ENCODE assay signal across 14 cellular contexts in the genomic region with DNA sequence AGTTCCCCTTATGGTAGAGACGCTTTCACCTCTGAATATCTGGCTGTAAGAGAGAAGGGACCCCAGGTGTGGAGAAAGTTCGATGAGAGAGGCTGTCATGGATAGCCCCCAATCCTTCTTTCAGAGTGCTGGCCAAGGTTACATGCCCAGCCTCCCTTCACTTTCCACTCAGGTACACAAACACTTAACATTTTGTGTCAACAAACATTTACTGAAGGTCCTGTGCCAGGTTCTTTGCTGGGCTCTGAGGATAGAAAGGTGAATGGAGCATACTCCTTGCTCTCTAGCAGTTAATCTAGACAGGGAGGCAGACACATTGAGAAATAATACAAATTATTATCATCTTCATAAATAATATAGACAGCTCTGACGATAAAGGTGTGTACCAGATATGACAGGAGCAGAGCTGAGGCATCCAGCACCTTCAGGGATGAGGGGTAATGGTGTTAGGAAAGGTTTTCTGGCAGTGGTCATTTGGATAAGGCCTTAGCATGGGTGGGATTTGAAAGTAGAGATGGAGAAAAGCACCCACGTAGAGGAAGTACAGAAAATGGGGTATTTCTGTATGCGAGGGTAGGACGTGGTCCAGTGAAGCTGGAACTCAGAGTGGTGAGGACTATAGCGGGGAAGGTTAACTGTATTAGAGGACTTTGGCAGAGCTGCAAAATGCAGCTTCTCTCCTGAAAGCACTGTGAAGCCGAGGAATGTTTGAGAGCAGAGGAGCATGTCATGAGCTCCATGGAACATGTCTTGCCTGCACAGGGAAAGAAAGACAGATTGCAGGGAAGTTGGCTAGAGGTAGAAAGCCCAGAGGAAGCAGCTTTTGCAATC. TPM values are rescaled to one million over a fixed set of nuclear protein-coding genes. Genes with fewer than 3 reads are reported as not detected.
DNase-seq lines count a peak whose midpoint lies in the region; ATAC-seq lines count a peak whose summit lies in the region.
"Had no signal": no experiment of that assay in that cellular context is flagged by ENCODE, and none has a peak within 500 bp of the region (broad histone marks: within the 10 kb centered on the region; RNA-seq: fewer than 3 reads in every experiment).

No MANE protein-coding gene starts in this region.

- no peaks in the 10 kb centered on the region for H3K4me1 ChIP-seq in SJCRH30

- no peak overlapping the region for H3K4me3 Mint-ChIP-seq in activated T-helper 17 cell treated with anti-CD3 and anti-CD28 coated beads, Interleukin-2, amount 50 U/mL, for 72 hours
- H3K4me3 Mint-ChIP-seq: activated T-cell treated with anti-CD3 and anti-CD28 coated beads, Interleukin-2, amount 50 U/mL, for 24 hours had no signal

- H3K36me3 ChIP-seq in SJCRH30, result no peaks in the 10 kb centered on the region
- H3K36me3 ChIP-seq: tibial artery had no signal

- H3K27me3 Mint-ChIP-seq in activated T-helper 17 cell treated with anti-CD3 and anti-CD28 coated beads, Interleukin-2, amount 50 U/mL, for 72 hours, result no peaks in the 10 kb centered on the region
- H3K27me3 Mint-ChIP-seq: activated T-cell treated with anti-CD3 and anti-CD28 coated beads, Interleukin-2, amount 50 U/mL, for 24 hours had no signal

- peak overlapping the region; percentile 7 for H3K27ac Mint-ChIP-seq in activated T-helper 17 cell treated with anti-CD3 and anti-CD28 coated beads, Interleukin-2, amount 50 U/mL, for 72 hours
- H3K27ac Mint-ChIP-seq: activated T-cell treated with anti-CD3 and anti-CD28 coated beads, Interleukin-2, amount 50 U/mL, for 24 hours had no signal

- ATAC-seq in GM18502 (IDR thresholded peaks at IDR 0.05; ENCODE audit: poor library complexity, unreplicated experiment) (peak; percentile 28), GM21423 (IDR thresholded peaks at IDR 0.05; ENCODE audit: unreplicated experiment) (peak; percentile 37), HG03045 (IDR thresholded peaks at IDR 0.05; ENCODE audit: unreplicated experiment) (peak; percentile 10), HG03342 (IDR thresholded peaks at IDR 0.05; ENCODE audit: unreplicated experiment) (no peak)
- no peak for ATAC-seq in activated T-helper 17 cell treated with anti-CD3 and anti-CD28 coated beads, Interleukin-2, amount 50 U/mL, for 72 hours (replicated peaks)

- H3K4me1 Mint-ChIP-seq in activated T-helper 17 cell treated with anti-CD3 and anti-CD28 coated beads, Interleukin-2, amount 50 U/mL, for 72 hours, result peaks cover 55% of the 10 kb centered on the region

- no peaks in the 10 kb centered on the region for H3K9me3 Mint-ChIP-seq in activated T-helper 17 cell treated with anti-CD3 and anti-CD28 coated beads, Interleukin-2, amount 50 U/mL, for 72 hours
- H3K9me3 Mint-ChIP-seq: activated T-cell treated with anti-CD3 and anti-CD28 coated beads, Interleukin-2, amount 50 U/mL, for 24 hours; CD4-positive, alpha-beta memory T cell had no signal

- DNase-seq in T-helper 2 cell (no peak), SJCRH30 (no peak)
- no peak for DNase-seq in NK-92 treated with Interleukin-12 subunit alpha and Interleukin-12 subunit beta, amount 100 ng/mL, for 24 hours (lab: John Stamatoyannopoulos, UW)
- DNase-seq: activated T-cell treated with anti-CD3 and anti-CD28 coated beads, Interleukin-2, amount 50 U/mL, for 24 hours; CD4-positive, alpha-beta memory T cell; hypothalamus; mesendoderm; NCI-H2227 treated with DMSO at 0.1 percent for 48 hours; tibial artery had no signal

- H3K27me3 ChIP-seq in SJCRH30, result no peaks in the 10 kb centered on the region
- H3K27me3 ChIP-seq: tibial artery had no signal

- H3K27ac ChIP-seq in SJCRH30, result no peak overlapping the region
- H3K27ac ChIP-seq: tibial artery had no signal

- H3K36me3 Mint-ChIP-seq in activated T-helper 17 cell treated with anti-CD3 and anti-CD28 coated beads, Interleukin-2, amount 50 U/mL, for 72 hours (ENCODE audit: low read depth), result no peaks in the 10 kb centered on the region
- H3K36me3 Mint-ChIP-seq: CD4-positive, alpha-beta memory T cell had no signal

- no peaks in the 10 kb centered on the region for H3K9me3 ChIP-seq in SJCRH30 (replicated peaks)
- H3K9me3 ChIP-seq: tibial artery had no signal

- no peak overlapping the region for H3K4me3 ChIP-seq in SJCRH30
- H3K4me3 ChIP-seq: tibial artery had no signal

RNA-seq across cellular contexts. Expression of gene PPFIBP2, which starts 19.6 kb away (rescaled TPM):
- total RNA-seq in activated T-helper 17 cell treated with anti-CD3 and anti-CD28 coated beads, Interleukin-2, amount 50 U/mL, for 72 hours, result 10 to 100 TPM in 1 of 2 donors, 1 to 10 TPM in 1; 4.2 to 11.1 TPM
- 3.9 and 4.5 TPM in 2 replicates for total RNA-seq in SJCRH30 (2014; rRNA removed; shearing (Covaris generic))

RNA-seq across cellular contexts. Expression of gene OLFML1, which starts 48.1 kb away (rescaled TPM):
- not detected for total RNA-seq in activated T-helper 17 cell treated with anti-CD3 and anti-CD28 coated beads, Interleukin-2, amount 50 U/mL, for 72 hours
- not detected in 2 replicates for total RNA-seq in SJCRH30 (2014; rRNA removed; shearing (Covaris generic))
- total RNA-seq: CD4-positive, alpha-beta memory T cell had no signal

Comparison
In these comparisons a context has a peak if more than half of its experiments do, and no peak if none do; other contexts are left out.
1. ATAC-seq: peak in GM18502 (single experiment), GM21423 (single experiment) and HG03045 (single experiment); none in activated T-helper 17 cell treated with anti-CD3 and anti-CD28 coated beads, Interleukin-2, amount 50 U/mL, for 72 hours (single experiment) and HG03342 (single experiment).